Comparison of ENCODE assay signal across 16 cellular contexts in genomic region chr5:147956842-147957223, GRCh38. TPM values are rescaled to one million over a fixed set of nuclear protein-coding genes. Genes with fewer than 3 reads are reported as not detected.
DNase-seq lines count a peak whose midpoint lies in the region; ATAC-seq and TF ChIP-seq lines count a peak whose summit lies in the region.
"Had no signal": no experiment of that assay in that cellular context is flagged by ENCODE, and none has a peak within 500 bp of the region (broad histone marks: within the 10 kb centered on the region; RNA-seq: fewer than 3 reads in every experiment).

No MANE protein-coding gene starts in this region.

- WGBS in mammary epithelial cell (ENCODE audit: low coverage, missing lambda C conversion rate) = 3% methylated on average over 2 of the region's 2 CpGs

- dilution Hi-C loops in mammary epithelial cell (cut with HindIII; ENCODE audit: low sequenced_read_pairs) = no loop called here

- H3K4me3 ChIP-seq in mammary epithelial cell (replicated peaks in 1 of 3; ENCODE audit: insufficient read depth in 1 of 3, low read depth in 2 of 3, low read length in 3 of 3) = peak overlapping the region in 2 of 3 experiments; percentile 20 to 22
- H3K4me3 ChIP-seq: BLaER1 treated with 17β-estradiol and CSF1 and Interleukin-3, amounts not matched to agents 10 nM and 100 nM had no signal

- no peak for TF ChIP-seq CTCF in mammary epithelial cell (conservative IDR thresholded peaks at IDR 0.05 in 1 of 2, IDR thresholded peaks at IDR 0.05 in 1 of 2; ENCODE audit: extremely low read depth in 1 of 2, insufficient read depth in 1 of 2, low read depth in 1 of 2, low read length in 2 of 2)

- DNase-seq in HPDE6-E6E7 (ENCODE audit: extremely low spot score) (peak; percentile 76), mammary epithelial cell (peak; percentile 76), ureter (ENCODE audit: low spot score) (peak; percentile 50), posterior vena cava (ENCODE audit: low spot score) (no peak), left lobe of liver (ENCODE audit: low spot score) (no peak)
- DNase-seq: ACHN; Calu3; CD4-positive, alpha-beta T cell; DMS 273 treated with DMSO at 0.1 percent for 48 hours; GOT3; H9 had no signal

- in situ Hi-C loops in mammary epithelial cell (cut with MboI; ENCODE audit: low sequenced_read_pairs in 2 of 2) = no loop called here

- peak overlapping the region; percentile 77 for H2AFZ ChIP-seq in mammary epithelial cell (ENCODE audit: low read depth, low read length)

- H3K9ac ChIP-seq in mammary epithelial cell (ENCODE audit: insufficient read depth, low read length) = no peak overlapping the region
- H3K9ac ChIP-seq: BLaER1 treated with 17β-estradiol and CSF1 and Interleukin-3, amounts not matched to agents 10 nM and 100 nM had no signal

- CTCF ChIA-PET in mammary epithelial cell (lab: Charles Lee; ENCODE audit: low non-redundant PET) = interaction anchor here (0.6 kb wide), 2 partner anchors 170 to 380 kb away, joined by 5 to 6 read pairs; no protein-coding TSS in a partner anchor

- no peaks in the 10 kb centered on the region for H4K20me1 ChIP-seq in mammary epithelial cell (ENCODE audit: insufficient read depth, low read length)
- H4K20me1 ChIP-seq: BLaER1 treated with 17β-estradiol and CSF1 and Interleukin-3, amounts not matched to agents 10 nM and 100 nM had no signal

- intact Hi-C loops in mammary epithelial cell (cut with micrococcal nuclease) = loop anchor here (2.0 kb wide), 1 partner anchor 54 kb away; no protein-coding TSS in a partner anchor
- intact Hi-C loops in posterior vena cava (cut with DNase I) = no loop called here

- ATAC-seq in esophagus mucosa (peak; percentile 92), GM19328 (IDR thresholded peaks at IDR 0.05; ENCODE audit: unreplicated experiment) (no peak), left lobe of liver (no peak)

- peaks cover 2% of the 10 kb centered on the region for H3K9me3 ChIP-seq in mammary epithelial cell (replicated peaks; ENCODE audit: insufficient read depth, low read length)
- H3K9me3 ChIP-seq: BLaER1 treated with 17β-estradiol and CSF1 and Interleukin-3, amounts not matched to agents 10 nM and 100 nM had no signal

- no peaks in the 10 kb centered on the region for H3K79me2 ChIP-seq in mammary epithelial cell (ENCODE audit: insufficient read depth, low read length)

- H3K36me3 ChIP-seq in mammary epithelial cell (ENCODE audit: insufficient read depth, low read length) = no peaks in the 10 kb centered on the region
- H3K36me3 ChIP-seq: BLaER1 treated with 17β-estradiol and CSF1 and Interleukin-3, amounts not matched to agents 10 nM and 100 nM had no signal

- no peaks in the 10 kb centered on the region for H3K27me3 ChIP-seq in mammary epithelial cell (ENCODE audit: insufficient read depth, low read length)
- H3K27me3 ChIP-seq: BLaER1 treated with 17β-estradiol and CSF1 and Interleukin-3, amounts not matched to agents 10 nM and 100 nM had no signal

- no TSS peak for BruUV-seq in mammary epithelial cell (replicated peaks; lab: Mats Ljungman, UMichigan)

- H3K4me2 ChIP-seq in mammary epithelial cell (ENCODE audit: insufficient read depth, low read depth, low read length) = peak overlapping the region; percentile 63
- H3K4me2 ChIP-seq: BLaER1 treated with 17β-estradiol and CSF1 and Interleukin-3, amounts not matched to agents 10 nM and 100 nM had no signal

- H3K27ac ChIP-seq in mammary epithelial cell (ENCODE audit: insufficient read depth, low read depth, low read length) = peak overlapping the region; percentile 33
- H3K27ac ChIP-seq: BLaER1 treated with 17β-estradiol and CSF1 and Interleukin-3, amounts not matched to agents 10 nM and 100 nM had no signal

- peaks cover 21% of the 10 kb centered on the region for H3K4me1 ChIP-seq in mammary epithelial cell (ENCODE audit: insufficient read depth, low read length)

RNA-seq across cellular contexts. Expression of gene C5orf46, which starts 50.5 kb away (rescaled TPM):
- 10 to 100 TPM in 1 of 2 donors, 1 to 10 TPM in 1; 1.0 to 17.8 TPM for total RNA-seq in mammary epithelial cell
- polyA plus RNA-seq in mammary epithelial cell = 3.0 TPM
- not detected for polyA minus RNA-seq in mammary epithelial cell
- total RNA-seq in esophagus mucosa = 0.36 TPM
- not detected for total RNA-seq in ureter
- total RNA-seq in posterior vena cava = 1 to 10 TPM in 1 of 2 donors, not detected in 1; 1.9 TPM
- not detected for total RNA-seq in left lobe of liver
- total RNA-seq: A172; CD4-positive, alpha-beta T cell; H9 had no signal
- polyA plus RNA-seq: IgD-negative memory B cell had no signal

Comparison
In these comparisons a context has a peak if more than half of its experiments do, and no peak if none do; other contexts are left out.
1. DNase-seq: peak in HPDE6-E6E7 (single experiment), mammary epithelial cell (single experiment) and ureter (single experiment); none in posterior vena cava (single experiment) and left lobe of liver (single experiment).